1 cellular context compared by ENCODE assay signal in genomic region chr7:25913574-25914224, GRCh38.
TF ChIP-seq lines count a peak whose summit lies in the region.

No MANE protein-coding gene starts in this region.

TF ChIP-seq in SK-N-SH, 30 proteins besides CTCF, POLR2A, EP300 and RAD21:
- TF ChIP-seq ELF1 (IDR thresholded peaks at IDR 0.05) = no peak
- TF ChIP-seq GABPA (IDR thresholded peaks at IDR 0.05; ENCODE audit: low read depth) = no peak
- no peak for TF ChIP-seq EZH2phosphoT487 (IDR thresholded peaks at IDR 0.05; ENCODE audit: borderline replicate concordance, low read depth)
- TF ChIP-seq POLR2AphosphoS5 (IDR thresholded peaks at IDR 0.05; ENCODE audit: low read depth, low read length) = no peak
- TF ChIP-seq NRF1 (IDR thresholded peaks at IDR 0.05; ENCODE audit: low read depth, low read length) = no peak
- no peak for TF ChIP-seq TAF1 (IDR thresholded peaks at IDR 0.05; ENCODE audit: borderline replicate concordance, low read depth, low read length)
- no peak for TF ChIP-seq MEF2A (IDR thresholded peaks at IDR 0.05; ENCODE audit: borderline replicate concordance, low read depth)
- TF ChIP-seq FOXJ3 (CRISPR knock-in tag; IDR thresholded peaks at IDR 0.05) = no peak
- TF ChIP-seq USF2 (IDR thresholded peaks at IDR 0.05; ENCODE audit: borderline replicate concordance, low read depth, low read length) = no peak
- TF ChIP-seq RCOR1 (IDR thresholded peaks at IDR 0.05; ENCODE audit: low read length) = no peak
- no peak for TF ChIP-seq REST (IDR thresholded peaks at IDR 0.05; ENCODE audit: low read depth, low read length)
- no peak for TF ChIP-seq GATA2 (CRISPR knock-in tag; IDR thresholded peaks at IDR 0.05)
- no peak for TF ChIP-seq SIN3A (IDR thresholded peaks at IDR 0.05; ENCODE audit: borderline replicate concordance, low read depth, low read length)
- no peak for TF ChIP-seq RFX5 (IDR thresholded peaks at IDR 0.05; ENCODE audit: low read length)
- no peak for TF ChIP-seq MXI1 (IDR thresholded peaks at IDR 0.05; ENCODE audit: low read depth, low read length)
TF ChIP-seq in SK-N-SH: peak in this region for 0.
